ENCODE assay signal across 27 cellular contexts in the genomic region with DNA sequence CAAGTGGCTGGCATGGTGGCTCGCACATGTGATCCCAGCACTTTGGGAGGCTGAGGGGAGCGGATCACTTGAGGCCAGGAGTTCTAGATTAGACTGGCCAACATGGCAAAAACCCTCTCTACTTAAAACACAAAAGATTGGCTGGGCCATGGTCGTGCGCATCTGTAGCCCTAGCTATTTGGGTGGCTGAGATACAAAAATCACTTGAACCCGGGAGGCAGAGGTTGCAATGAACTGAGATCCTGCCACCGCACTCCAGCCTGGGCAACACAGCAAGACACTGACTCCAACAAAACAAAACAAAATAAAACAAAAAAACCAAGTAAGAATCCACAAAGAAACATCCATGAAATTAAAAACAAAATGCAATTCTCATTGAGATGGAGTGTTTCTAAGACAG.
"Had no signal": no experiment of that assay in that cellular context is flagged by ENCODE, and none has a peak within 500 bp of the region (broad histone marks: within the 10 kb centered on the region; RNA-seq: fewer than 3 reads in every experiment).

No MANE protein-coding gene starts in this region.

- H3K27ac Mint-ChIP-seq: naive thymus-derived CD4-positive, alpha-beta T cell; natural killer cell treated with Interleukin-12 subunit alpha and Interleukin-12 subunit beta and Interleukin-15 and Interleukin-18, amount 100 ng/mL, for 72 hours; progenitor cell of endocrine pancreas; stimulated activated memory B cell treated with anti-CD40 and anti-IgM and Interleukin-4, amounts not matched to agents 10 μg/mL and 1 μg/mL and 100 μg/mL, for 72 hours; stimulated activated naive CD8-positive, alpha-beta T cell treated with anti-CD3 and anti-CD28 coated beads, Interleukin-15, amount 100 ng/mL, for 72 hours had no signal

- H3K4me2 ChIP-seq: smooth muscle cell had no signal

- H3K36me3 ChIP-seq: left lung, lower lobe of right lung, ovary, right atrium auricular region, right lobe of liver, tibial nerve, upper lobe of left lung, vagina had no signal

- H3K4me3 ChIP-seq: left lung, lower lobe of right lung, mucosa of descending colon, ovary, right atrium auricular region, right lobe of liver, smooth muscle cell, tibial nerve, upper lobe of left lung, vagina had no signal

- DNase-seq: hippocampal formation; kidney glomerular epithelial cell; left cardiac atrium; left lung; lower lobe of right lung; mammary epithelial cell; mesendoderm; midbrain; mucosa of descending colon; naive thymus-derived CD4-positive, alpha-beta T cell; ovary; right lobe of liver; stimulated activated CD4-positive, alpha-beta T cell treated with anti-CD3 and anti-CD28 coated beads, Interleukin-1b, Interleukin-23, amount 100 ng/mL, for 48 hours; stimulated activated CD4-positive, alpha-beta T cell treated with anti-CD3 and anti-CD28 coated beads, Interleukin-2, amount 100 ng/mL, for 48 hours; stimulated activated CD4-positive, alpha-beta T cell treated with anti-CD3 and anti-CD28 coated beads, Interleukin-4, amount 100 ng/mL, for 4 hours; stimulated activated CD8-positive, alpha-beta memory T cell treated with anti-CD3 and anti-CD28 coated beads, Interleukin-4, amount 100 ng/mL, for 48 hours; stimulated activated naive CD4-positive, alpha-beta T cell treated with Interleukin-2 at 50 U/mL for 16 hours; stimulated activated naive CD8-positive, alpha-beta T cell treated with anti-CD3 and anti-CD28 coated beads, Interleukin-15, amount 100 ng/mL, for 72 hours; substantia nigra; upper lobe of left lung had no signal

- H3K4me1 Mint-ChIP-seq: naive thymus-derived CD4-positive, alpha-beta T cell; stimulated activated memory B cell treated with anti-CD40 and anti-IgM and Interleukin-4, amounts not matched to agents 10 μg/mL and 1 μg/mL and 100 μg/mL, for 72 hours; stimulated activated naive CD8-positive, alpha-beta T cell treated with anti-CD3 and anti-CD28 coated beads, Interleukin-15, amount 100 ng/mL, for 72 hours had no signal

- H3K36me3 Mint-ChIP-seq: naive thymus-derived CD4-positive, alpha-beta T cell; natural killer cell treated with Interleukin-12 subunit alpha and Interleukin-12 subunit beta and Interleukin-15 and Interleukin-18, amount 100 ng/mL, for 72 hours; stimulated activated memory B cell treated with anti-CD40 and anti-IgM and Interleukin-4, amounts not matched to agents 10 μg/mL and 1 μg/mL and 100 μg/mL, for 72 hours had no signal

- H3K9me3 Mint-ChIP-seq: natural killer cell treated with Interleukin-12 subunit alpha and Interleukin-12 subunit beta and Interleukin-15 and Interleukin-18, amount 100 ng/mL, for 72 hours; stimulated activated naive CD8-positive, alpha-beta T cell treated with anti-CD3 and anti-CD28 coated beads, Interleukin-15, amount 100 ng/mL, for 72 hours had no signal

- H3K27ac ChIP-seq: left lung, lower lobe of right lung, ovary, right atrium auricular region, right lobe of liver, tibial nerve, upper lobe of left lung, vagina had no signal

- H3K27me3 Mint-ChIP-seq: natural killer cell treated with Interleukin-12 subunit alpha and Interleukin-12 subunit beta and Interleukin-15 and Interleukin-18, amount 100 ng/mL, for 72 hours; stimulated activated memory B cell treated with anti-CD40 and anti-IgM and Interleukin-4, amounts not matched to agents 10 μg/mL and 1 μg/mL and 100 μg/mL, for 72 hours; stimulated activated naive CD8-positive, alpha-beta T cell treated with anti-CD3 and anti-CD28 coated beads, Interleukin-15, amount 100 ng/mL, for 72 hours had no signal

- H3K27me3 ChIP-seq: left lung, ovary, right atrium auricular region, right lobe of liver, tibial nerve, upper lobe of left lung, vagina had no signal

- H3K4me3 Mint-ChIP-seq: naive thymus-derived CD4-positive, alpha-beta T cell; natural killer cell treated with Interleukin-12 subunit alpha and Interleukin-12 subunit beta and Interleukin-15 and Interleukin-18, amount 100 ng/mL, for 72 hours; stimulated activated memory B cell treated with anti-CD40 and anti-IgM and Interleukin-4, amounts not matched to agents 10 μg/mL and 1 μg/mL and 100 μg/mL, for 72 hours; stimulated activated naive CD8-positive, alpha-beta T cell treated with anti-CD3 and anti-CD28 coated beads, Interleukin-15, amount 100 ng/mL, for 72 hours had no signal

- H3K4me1 ChIP-seq: left lung, lower lobe of right lung, right atrium auricular region, right lobe of liver, tibial nerve, upper lobe of left lung, vagina had no signal

- H3K9me3 ChIP-seq: left lung, lower lobe of right lung, mucosa of descending colon, ovary, right atrium auricular region, right lobe of liver, tibial nerve, upper lobe of left lung, vagina had no signal

- ATAC-seq: left cardiac atrium; left lung; lower lobe of right lung; mucosa of descending colon; naive thymus-derived CD4-positive, alpha-beta T cell; natural killer cell treated with Interleukin-12 subunit alpha and Interleukin-12 subunit beta and Interleukin-15 and Interleukin-18, amount 100 ng/mL, for 72 hours; right lobe of liver; stimulated activated memory B cell treated with anti-CD40 and anti-IgM and Interleukin-4, amounts not matched to agents 10 μg/mL and 1 μg/mL and 100 μg/mL, for 72 hours; stimulated activated naive CD8-positive, alpha-beta T cell treated with anti-CD3 and anti-CD28 coated beads, Interleukin-15, amount 100 ng/mL, for 72 hours had no signal
